ENCODE assay signal across 14 cellular contexts in genomic region chr2:166344286-166345113, GRCh38. TPM values are rescaled to one million over a fixed set of nuclear protein-coding genes. Genes with fewer than 3 reads are reported as not detected.
DNase-seq lines count a peak whose midpoint lies in the region; ATAC-seq and TF ChIP-seq lines count a peak whose summit lies in the region.
"Had no signal": no experiment of that assay in that cellular context is flagged by ENCODE, and none has a peak within 500 bp of the region (broad histone marks: within the 10 kb centered on the region; RNA-seq: fewer than 3 reads in every experiment).

No MANE protein-coding gene starts in this region.

- H3K4me1 Mint-ChIP-seq in osteocyte (ENCODE audit: unreplicated experiment) (peaks cover 32% of the 10 kb centered on the region), mesothelial cell of epicardium (peaks cover 7% of the 10 kb centered on the region)
- H3K4me1 Mint-ChIP-seq: activated naive CD4-positive, alpha-beta T cell treated with anti-CD3 and anti-CD28 coated beads, Interleukin-2, amount 50 U/mL, for 24 hours had no signal

- H3K27me3 ChIP-seq in suprapubic skin (no peaks in the 10 kb centered on the region), thyroid gland (no peaks in the 10 kb centered on the region)

- H3K4me3 ChIP-seq in fibroblast of mammary gland (ENCODE audit: control insufficient read depth, low read depth, low read length) (no peak overlapping the region), suprapubic skin (no peak overlapping the region), thyroid gland (replicated peaks in 1 of 3) (no peak overlapping the region)
- H3K4me3 ChIP-seq: GM12878 had no signal

- H3K9me3 ChIP-seq in suprapubic skin, result no peaks in the 10 kb centered on the region
- no peaks in the 10 kb centered on the region for H3K9me3 ChIP-seq in thyroid gland

- intact Hi-C loops in thyroid gland (cut with DNase I), result no loop called here

- H3K27ac Mint-ChIP-seq in osteocyte (ENCODE audit: unreplicated experiment) (peak overlapping the region; percentile 76), mesothelial cell of epicardium (no peak overlapping the region)
- H3K27ac Mint-ChIP-seq: activated naive CD4-positive, alpha-beta T cell treated with anti-CD3 and anti-CD28 coated beads, Interleukin-2, amount 50 U/mL, for 24 hours had no signal

- H3K4me3 Mint-ChIP-seq in osteocyte (ENCODE audit: unreplicated experiment) (no peak overlapping the region), mesothelial cell of epicardium (no peak overlapping the region)
- H3K4me3 Mint-ChIP-seq: activated naive CD4-positive, alpha-beta T cell treated with anti-CD3 and anti-CD28 coated beads, Interleukin-2, amount 50 U/mL, for 24 hours had no signal

- TF ChIP-seq EP300 in suprapubic skin (IDR thresholded peaks at IDR 0.05), result no peak

- H3K9me3 Mint-ChIP-seq in osteocyte (ENCODE audit: unreplicated experiment), result no peaks in the 10 kb centered on the region
- no peaks in the 10 kb centered on the region for H3K9me3 Mint-ChIP-seq in mesothelial cell of epicardium

- ATAC-seq in esophagus mucosa, result no peak
- ATAC-seq: GM12878 had no signal

- H3K36me3 ChIP-seq in suprapubic skin (no peaks in the 10 kb centered on the region), thyroid gland (no peaks in the 10 kb centered on the region)

- TF ChIP-seq CTCF in fibroblast of mammary gland (conservative IDR thresholded peaks at IDR 0.05; ENCODE audit: control insufficient read depth, insufficient read depth, low read depth, low read length), result no peak
- TF ChIP-seq CTCF in osteocyte (IDR thresholded peaks at IDR 0.05), result no peak
- TF ChIP-seq CTCF in suprapubic skin (IDR thresholded peaks at IDR 0.05), result no peak
- TF ChIP-seq CTCF in thyroid gland (IDR thresholded peaks at IDR 0.05), result no peak
- TF ChIP-seq CTCF in mesothelial cell of epicardium (IDR thresholded peaks at IDR 0.05; ENCODE audit: unreplicated experiment), result no peak

- H3K27ac ChIP-seq in suprapubic skin (no peak overlapping the region), thyroid gland (no peak overlapping the region)

- DNase-seq in DMS53 (lab: John Stamatoyannopoulos, UW) (peak; percentile 66), RPMI7951 (ENCODE audit: low read depth) (peak; percentile 16), fibroblast of mammary gland (ENCODE audit: low read depth) (peak; percentile 61), osteocyte (ENCODE audit: extremely low spot score, unreplicated experiment) (no peak), suprapubic skin (ENCODE audit: low spot score in 2 of 2) (no peak), thyroid gland (no peak), mesothelial cell of epicardium (ENCODE audit: low spot score in 2 of 2, unreplicated experiment in 2 of 2) (no peak)
- DNase-seq: NCI-H2029; stimulated activated CD4-positive, alpha-beta T cell treated with anti-CD3 and anti-CD28 coated beads, Interleukin-15, amount 100 ng/mL, for 24 hours; T1000 had no signal

- H3K27me3 Mint-ChIP-seq in osteocyte (ENCODE audit: unreplicated experiment) (no peaks in the 10 kb centered on the region), mesothelial cell of epicardium (ENCODE audit: low read depth) (peaks cover 19% of the 10 kb centered on the region)
- H3K27me3 Mint-ChIP-seq: activated naive CD4-positive, alpha-beta T cell treated with anti-CD3 and anti-CD28 coated beads, Interleukin-2, amount 50 U/mL, for 24 hours had no signal

- H3K36me3 Mint-ChIP-seq in osteocyte (ENCODE audit: unreplicated experiment) (no peaks in the 10 kb centered on the region), mesothelial cell of epicardium (no peaks in the 10 kb centered on the region)
- H3K36me3 Mint-ChIP-seq: activated naive CD4-positive, alpha-beta T cell treated with anti-CD3 and anti-CD28 coated beads, Interleukin-2, amount 50 U/mL, for 24 hours had no signal

- H3K4me1 ChIP-seq in suprapubic skin (no peaks in the 10 kb centered on the region), thyroid gland (no peaks in the 10 kb centered on the region)

- 63% methylated on average over 4 of the region's 4 CpGs for WGBS in suprapubic skin
- 75 to 77% methylated on average over 4 of the region's 4 CpGs for WGBS in thyroid gland, 2 donors

- TF ChIP-seq POLR2A in suprapubic skin (IDR thresholded peaks at IDR 0.05), result no peak
- TF ChIP-seq POLR2A in thyroid gland (IDR thresholded peaks at IDR 0.05), result no peak

RNA-seq across cellular contexts. Expression of gene SCN9A, which starts 31.2 kb away (rescaled TPM):
- total RNA-seq in RPMI7951 (2014; rRNA removed; shearing (Covaris generic)), result under 0.01 and 0.12 TPM in 2 replicates
- 6.6 and 6.8 TPM in 2 replicates for total RNA-seq in osteocyte
- 1 to 10 TPM; 1.1 to 8.8 (median 5.2) TPM for total RNA-seq in suprapubic skin
- total RNA-seq in thyroid gland, result 1 to 10 TPM; 2.3 to 6.7 (median 5.1) TPM
- total RNA-seq in mesothelial cell of epicardium, result 1.5 to 2.5 TPM (median 1.7 TPM) in 3 replicates
- 0.28 TPM for total RNA-seq in esophagus mucosa
- total RNA-seq: activated CD8-positive, alpha-beta memory T cell treated with anti-CD3 and anti-CD28 coated beads for 36 hours had no signal

Comparison
In these comparisons a context has a peak if more than half of its experiments do, and no peak if none do; other contexts are left out.
1. DNase-seq: peak in DMS53 (single experiment), RPMI7951 (single experiment) and fibroblast of mammary gland (single experiment); none in osteocyte (single experiment), suprapubic skin (0 of 2), thyroid gland (0 of 2) and mesothelial cell of epicardium (0 of 2).